In genomic region chr1:61170328-61171238, GRCh38 we compare ENCODE assay signal across 12 cellular contexts.
A peak's percentile ranks its signal among the peaks of the same experiment; 100 is the strongest.
DNase-seq lines count a peak whose midpoint lies in the region; ATAC-seq, FAIRE-seq and TF ChIP-seq lines count a peak whose summit lies in the region.
"Had no signal": no experiment of that assay in that cellular context is flagged by ENCODE, and none has a peak within 500 bp of the region (broad histone marks: within the 10 kb centered on the region; RNA-seq: fewer than 3 reads in every experiment).

No MANE protein-coding gene starts in this region.

- DNase-seq in NCI-H774 (lab: John Stamatoyannopoulos, UW) (peak; percentile 5), keratinocyte (ENCODE audit: low read depth, low spot score) (no peak), type B pancreatic cell (ENCODE audit: extremely low spot score, unreplicated experiment) (no peak)
- no peak for DNase-seq in activated T-cell treated with anti-CD3 and anti-CD28 coated beads, Interleukin-2, amount 50 U/mL, for 24 hours
- DNase-seq: activated CD4-positive, CD25-positive, alpha-beta regulatory T cell treated with anti-CD3 and anti-CD28 coated beads, Interleukin-2, amount 50 U/mL, for 72 hours; activated naive CD4-positive, alpha-beta T cell treated with anti-CD3 and anti-CD28 coated beads for 36 hours; DND-41; NCI-H187 treated with DMSO at 0.1 percent for 48 hours; Peyer's patch had no signal

- ATAC-seq in GM18511 (IDR thresholded peaks at IDR 0.05; ENCODE audit: unreplicated experiment) (no peak), GM21423 (IDR thresholded peaks at IDR 0.05; ENCODE audit: unreplicated experiment) (no peak)

- H3K4me1 Mint-ChIP-seq in type B pancreatic cell (ENCODE audit: unreplicated experiment) = peaks cover 37% of the 10 kb centered on the region
- peaks cover 6% of the 10 kb centered on the region for H3K4me1 Mint-ChIP-seq in activated T-cell treated with anti-CD3 and anti-CD28 coated beads, Interleukin-2, amount 50 U/mL, for 24 hours (ENCODE audit: low read depth)

- H3K27ac ChIP-seq in cingulate gyrus (ENCODE audit: low read depth, low read length) (peak overlapping the region; percentile 57), keratinocyte (ENCODE audit: control insufficient read depth, insufficient read depth, low read length) (no peak overlapping the region)

- peak overlapping the region; percentile 2 for H3K27ac Mint-ChIP-seq in type B pancreatic cell
- H3K27ac Mint-ChIP-seq in activated T-cell treated with anti-CD3 and anti-CD28 coated beads, Interleukin-2, amount 50 U/mL, for 24 hours = no peak overlapping the region
- H3K27ac Mint-ChIP-seq: activated naive CD4-positive, alpha-beta T cell treated with anti-CD3 and anti-CD28 coated beads for 36 hours had no signal

- H3K4me2 ChIP-seq in keratinocyte (ENCODE audit: control insufficient read depth, extremely low read depth, insufficient read depth, low read depth, low read length) = peak overlapping the region; percentile 45

- dilution Hi-C loops in keratinocyte (cut with MboI; ENCODE audit: extremely low pct_ligation_motif_present, low sequenced_read_pairs) = no loop called here

- no peaks in the 10 kb centered on the region for H3K27me3 Mint-ChIP-seq in type B pancreatic cell
- H3K27me3 Mint-ChIP-seq in activated T-cell treated with anti-CD3 and anti-CD28 coated beads, Interleukin-2, amount 50 U/mL, for 24 hours = peaks cover 5% of the 10 kb centered on the region

- no peak overlapping the region for H3K4me3 ChIP-seq in keratinocyte (ENCODE audit: control insufficient read depth in 2 of 3, extremely low read depth in 1 of 3, insufficient read depth in 2 of 3, low read depth in 1 of 3, low read length in 3 of 3)
- H3K4me3 ChIP-seq: Peyer's patch had no signal

- H3K9ac ChIP-seq in keratinocyte (ENCODE audit: control insufficient read depth, extremely low read depth, insufficient read depth, low read length) = no peak overlapping the region

- H3K79me2 ChIP-seq in keratinocyte (ENCODE audit: control insufficient read depth, insufficient read depth, low read length) = peaks cover 2% of the 10 kb centered on the region

- no peaks in the 10 kb centered on the region for H3K27me3 ChIP-seq in keratinocyte (ENCODE audit: control insufficient read depth, extremely low read depth, insufficient read depth, low read length)
- H3K27me3 ChIP-seq: Peyer's patch had no signal

- peaks cover 15% of the 10 kb centered on the region for H3K4me1 ChIP-seq in keratinocyte (ENCODE audit: control insufficient read depth, extremely low read depth, insufficient read depth, low read length)

- H4K20me1 ChIP-seq in keratinocyte (ENCODE audit: control insufficient read depth, extremely low read depth, insufficient read depth, low read length) = no peaks in the 10 kb centered on the region

- H3K36me3 Mint-ChIP-seq in type B pancreatic cell = peaks cover 2% of the 10 kb centered on the region
- H3K36me3 Mint-ChIP-seq in activated T-cell treated with anti-CD3 and anti-CD28 coated beads, Interleukin-2, amount 50 U/mL, for 24 hours (ENCODE audit: low read depth) = no peaks in the 10 kb centered on the region

- H3K9me3 ChIP-seq in keratinocyte (ENCODE audit: control insufficient read depth, low read depth, low read length) = no peaks in the 10 kb centered on the region
- H3K9me3 ChIP-seq: Peyer's patch had no signal

- peaks cover 2% of the 10 kb centered on the region for H3K9me1 ChIP-seq in keratinocyte (ENCODE audit: control insufficient read depth, extremely low read depth, insufficient read depth, low read length)

- no peak for TF ChIP-seq CTCF in keratinocyte (optimal IDR thresholded peaks at IDR 0.05 in 1 of 3, IDR thresholded peaks at IDR 0.05 in 1 of 3, conservative IDR thresholded peaks at IDR 0.05 in 1 of 3; ENCODE audit: extremely low read depth in 1 of 3, insufficient read depth in 2 of 3, low read length in 3 of 3)
- no peak for TF ChIP-seq CTCF in type B pancreatic cell (conservative IDR thresholded peaks at IDR 0.05)

- H3K9me3 Mint-ChIP-seq in type B pancreatic cell = no peaks in the 10 kb centered on the region
- no peaks in the 10 kb centered on the region for H3K9me3 Mint-ChIP-seq in activated T-cell treated with anti-CD3 and anti-CD28 coated beads, Interleukin-2, amount 50 U/mL, for 24 hours
- H3K9me3 Mint-ChIP-seq: activated naive CD4-positive, alpha-beta T cell treated with anti-CD3 and anti-CD28 coated beads for 36 hours had no signal

- H3K4me3 Mint-ChIP-seq in type B pancreatic cell = no peak overlapping the region
- H3K4me3 Mint-ChIP-seq in activated T-cell treated with anti-CD3 and anti-CD28 coated beads, Interleukin-2, amount 50 U/mL, for 24 hours = no peak overlapping the region
- H3K4me3 Mint-ChIP-seq: activated naive CD4-positive, alpha-beta T cell treated with anti-CD3 and anti-CD28 coated beads for 36 hours had no signal

- no peaks in the 10 kb centered on the region for H3K36me3 ChIP-seq in keratinocyte (ENCODE audit: control insufficient read depth in 2 of 2, extremely low read depth in 1 of 2, insufficient read depth in 2 of 2, low read length in 2 of 2)
- H3K36me3 ChIP-seq: Peyer's patch had no signal

- H2AFZ ChIP-seq in keratinocyte (ENCODE audit: control insufficient read depth, low read length) = no peak overlapping the region

- FAIRE-seq in keratinocyte (lab: Jason Lieb, UNC) = peak; percentile 84
